In the genomic region with DNA sequence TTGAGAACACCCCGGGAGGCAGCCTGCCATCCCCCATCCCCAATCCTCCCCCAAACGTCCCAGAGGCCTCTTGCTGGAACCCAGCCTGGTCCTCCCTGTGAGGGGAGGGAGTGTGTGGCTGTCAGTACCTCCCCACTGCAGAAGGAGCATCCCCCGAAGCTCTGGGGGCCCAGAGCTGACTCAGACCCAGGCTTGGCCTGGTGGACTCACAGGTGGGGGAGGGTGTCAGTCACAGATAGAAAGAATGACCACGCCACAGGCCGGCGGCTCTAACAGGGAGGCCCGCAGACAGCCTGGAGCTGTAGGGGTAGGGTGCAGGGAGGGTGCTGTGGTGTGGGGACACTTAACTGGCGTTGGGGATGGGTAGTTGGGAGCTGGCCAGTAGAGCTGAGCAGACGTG, we compare ENCODE assay signal across 9 cellular contexts. TPM values are rescaled to one million over a fixed set of nuclear protein-coding genes. Genes with fewer than 3 reads are reported as not detected.
"Had no signal": no experiment of that assay in that cellular context is flagged by ENCODE, and none has a peak within 500 bp of the region (broad histone marks: within the 10 kb centered on the region; RNA-seq: fewer than 3 reads in every experiment).

No MANE protein-coding gene starts in this region.

- H3K27ac Mint-ChIP-seq: GM23338 had no signal

- FAIRE-seq: H1, H54, HTR-8/SVneo, K562 had no signal

- H3K4me3 Mint-ChIP-seq: GM23338 had no signal

- ATAC-seq: GM23338, HCT116, K562 had no signal

- H2AFZ ChIP-seq: GM23338 had no signal

- H3K4me3 ChIP-seq: GM23338, HAP-1, K562 had no signal

- DNase-seq: KG1 had no signal

- H3K4me1 ChIP-seq: HAP-1 had no signal

- H3K9me3 ChIP-seq: HAP-1 had no signal

- H3K9me3 Mint-ChIP-seq: GM23338 had no signal

- H3K4me2 ChIP-seq: GM23338 had no signal

- H3K36me3 ChIP-seq: HAP-1 had no signal

RNA-seq across cellular contexts. Expression of a gene that starts 5.3 kb away (rescaled TPM):
- total RNA-seq: HT-29, K562 had no signal
- polyA plus RNA-seq: K562 had no signal

RNA-seq across cellular contexts. Expression of a gene that starts 33.9 kb away (rescaled TPM):
- total RNA-seq: HT-29, K562 had no signal
- polyA plus RNA-seq: K562 had no signal
